8 cellular contexts compared by ENCODE assay signal in genomic region chr13:97222934-97223710, GRCh38. TPM values are rescaled to one million over a fixed set of nuclear protein-coding genes. Genes with fewer than 3 reads are reported as not detected.
DNase-seq lines count a peak whose midpoint lies in the region; TF ChIP-seq lines count a peak whose summit lies in the region.

No MANE protein-coding gene starts in this region.

- H3K9me3 Mint-ChIP-seq in activated naive CD4-positive, alpha-beta T cell treated with anti-CD3 and anti-CD28 coated beads, Interleukin-2, amount 50 U/mL, for 24 hours, result no peaks in the 10 kb centered on the region

- no peaks in the 10 kb centered on the region for H3K9me3 ChIP-seq in left ventricle myocardium inferior (replicated peaks)

- intact Hi-C loops in left ventricle myocardium inferior (cut with micrococcal nuclease), result loop anchor here (5.0 to 10.0 kb wide), 2 partner anchors 52 to 119 kb away; no protein-coding TSS in a partner anchor

- peak overlapping the region; percentile 81 for H3K27ac ChIP-seq in VCaP
- H3K27ac ChIP-seq in left ventricle myocardium inferior (replicated peaks), result peak overlapping the region; percentile 95
- peak overlapping the region; percentile 2 to 94 (median 84) for H3K27ac ChIP-seq in skin epidermis

- H3K27me3 ChIP-seq in left ventricle myocardium inferior (ENCODE audit: low read depth), result no peaks in the 10 kb centered on the region

- H3K4me3 Mint-ChIP-seq in activated naive CD4-positive, alpha-beta T cell treated with anti-CD3 and anti-CD28 coated beads, Interleukin-2, amount 50 U/mL, for 24 hours, result peak overlapping the region; percentile 93

- H3K36me3 ChIP-seq in left ventricle myocardium inferior, result no peaks in the 10 kb centered on the region

- H3K36me3 Mint-ChIP-seq in activated naive CD4-positive, alpha-beta T cell treated with anti-CD3 and anti-CD28 coated beads, Interleukin-2, amount 50 U/mL, for 24 hours, result no peaks in the 10 kb centered on the region

- peak overlapping the region; percentile 95 for H3K27ac Mint-ChIP-seq in activated naive CD4-positive, alpha-beta T cell treated with anti-CD3 and anti-CD28 coated beads, Interleukin-2, amount 50 U/mL, for 24 hours

- no peak for DNase-seq in activated naive CD4-positive, alpha-beta T cell treated with Interleukin-2 at 50 U/mL for 16 hours
- DNase-seq in left ventricle myocardium inferior (no peak), dermis blood vessel endothelial cell (no peak), putamen (ENCODE audit: low spot score) (no peak)
- DNase-seq in activated CD4-positive, alpha-beta T cell treated with anti-CD3 and anti-CD28 coated beads for 1 hour, result no peak

- H3K4me3 ChIP-seq in left ventricle myocardium inferior (peak overlapping the region; percentile 74), skin epidermis (peak overlapping the region; percentile 47 to 62 (median 59))

- peaks cover 60% of the 10 kb centered on the region for H3K4me1 ChIP-seq in left ventricle myocardium inferior

- no peaks in the 10 kb centered on the region for H3K27me3 Mint-ChIP-seq in activated naive CD4-positive, alpha-beta T cell treated with anti-CD3 and anti-CD28 coated beads, Interleukin-2, amount 50 U/mL, for 24 hours

- TF ChIP-seq CTCF in VCaP (conservative IDR thresholded peaks at IDR 0.05), result no peak
- TF ChIP-seq CTCF in left ventricle myocardium inferior (IDR thresholded peaks at IDR 0.05; ENCODE audit: borderline replicate concordance), result no peak

- H3K4me1 Mint-ChIP-seq in activated naive CD4-positive, alpha-beta T cell treated with anti-CD3 and anti-CD28 coated beads, Interleukin-2, amount 50 U/mL, for 24 hours, result peaks cover 59% of the 10 kb centered on the region

RNA-seq across cellular contexts. Expression of gene MBNL2, which starts 1.0 kb away (rescaled TPM):
- 76.5 TPM for total RNA-seq in left ventricle myocardium inferior
- 78.3 and 90.6 TPM in 2 replicates for total RNA-seq in dermis blood vessel endothelial cell
